8 cellular contexts compared by ENCODE assay signal in genomic region chr1:227999056-227999930, GRCh38. TPM values are rescaled to one million over a fixed set of nuclear protein-coding genes. Genes with fewer than 3 reads are reported as not detected.
A peak's percentile ranks its signal among the peaks of the same experiment; 100 is the strongest.
DNase-seq lines count a peak whose midpoint lies in the region; ATAC-seq lines count a peak whose summit lies in the region.

No MANE protein-coding gene starts in this region.

- peaks cover 1% of the 10 kb centered on the region for H3K4me1 ChIP-seq in effector memory CD4-positive, alpha-beta T cell (ENCODE audit: control insufficient read depth, insufficient read depth, low read length, poor library complexity, severe bottlenecking)
- H3K4me1 ChIP-seq in mesenchymal stem cell (ENCODE audit: control insufficient read depth, insufficient read depth, low read depth, low read length), result no peaks in the 10 kb centered on the region

- H2BK12ac ChIP-seq in mesenchymal stem cell (ENCODE audit: low read length in 2 of 2), result no peak overlapping the region

- ATAC-seq in GM18873 (IDR thresholded peaks at IDR 0.05; ENCODE audit: low FRiP score, unreplicated experiment) (peak; percentile 68), HG03196 (IDR thresholded peaks at IDR 0.05; ENCODE audit: unreplicated experiment) (peak; percentile 91)

- H3K79me1 ChIP-seq in mesenchymal stem cell (replicated peaks; ENCODE audit: low read length, poor library complexity, severe bottlenecking), result no peaks in the 10 kb centered on the region

- WGBS in mesenchymal stem cell, result 13% methylated on average over 7 of the region's 7 CpGs

- no peak overlapping the region for H3K18ac ChIP-seq in mesenchymal stem cell (ENCODE audit: low read depth in 1 of 2, low read length in 2 of 2)

- no peak overlapping the region for H2BK15ac ChIP-seq in mesenchymal stem cell (ENCODE audit: low read depth, poor library complexity, severe bottlenecking)

- H2AFZ ChIP-seq in mesenchymal stem cell (ENCODE audit: low read depth, low read length), result no peak overlapping the region

- no peak overlapping the region for H3K27ac ChIP-seq in effector memory CD4-positive, alpha-beta T cell (ENCODE audit: insufficient read depth, low read length, poor library complexity, severe bottlenecking)
- H3K27ac ChIP-seq in mesenchymal stem cell (ENCODE audit: low read length, poor library complexity, severe bottlenecking), result no peak overlapping the region

- H3K36me3 ChIP-seq in effector memory CD4-positive, alpha-beta T cell (ENCODE audit: control insufficient read depth, insufficient read depth, low read length), result no peaks in the 10 kb centered on the region
- no peaks in the 10 kb centered on the region for H3K36me3 ChIP-seq in mesenchymal stem cell (ENCODE audit: control insufficient read depth in 1 of 2, insufficient read depth in 2 of 2, low read depth in 1 of 2, low read length in 2 of 2)

- H3K23ac ChIP-seq in mesenchymal stem cell (ENCODE audit: low read length in 2 of 2), result no peak overlapping the region

- DNase-seq in AML-193 (lab: John Stamatoyannopoulos, UW), result peak; percentile 59 to 76
- peak; percentile 82 for DNase-seq in NCI-H69 (lab: John Stamatoyannopoulos, UW)
- peak; percentile 29 to 63 for DNase-seq in activated CD4-positive, alpha-beta T cell treated with anti-CD3 and anti-CD28 coated beads, Interleukin-2, amount 50 U/mL, for 24 hours (ENCODE audit: low read depth in 1 of 2, low spot score in 1 of 2)
- peak; percentile 27 to 43 (median 41) for DNase-seq in effector memory CD4-positive, alpha-beta T cell
- peak; percentile 56 for DNase-seq in mesenchymal stem cell
- DNase-seq in stimulated activated CD8-positive, alpha-beta memory T cell treated with anti-CD3 and anti-CD28 coated beads, Interleukin-4, amount 100 ng/mL, for 4 hours (ENCODE audit: low read depth in 2 of 2, low spot score in 1 of 2), result peak; percentile 27 to 32

- H3K9me3 ChIP-seq in effector memory CD4-positive, alpha-beta T cell (ENCODE audit: control insufficient read depth, low read length), result no peaks in the 10 kb centered on the region
- H3K9me3 ChIP-seq in mesenchymal stem cell (ENCODE audit: control insufficient read depth, low read length), result peaks cover 18% of the 10 kb centered on the region

- H3K14ac ChIP-seq in mesenchymal stem cell (ENCODE audit: low read length in 2 of 2), result no peak overlapping the region

- H2BK120ac ChIP-seq in mesenchymal stem cell (ENCODE audit: low read depth, low read length), result no peak overlapping the region

- H2AK5ac ChIP-seq in mesenchymal stem cell (ENCODE audit: low read length, severe bottlenecking), result no peak overlapping the region

- H4K8ac ChIP-seq in mesenchymal stem cell (ENCODE audit: low read length), result no peak overlapping the region

- no peak overlapping the region for H4K91ac ChIP-seq in mesenchymal stem cell (ENCODE audit: low read length)

- peaks cover 8% of the 10 kb centered on the region for H3K27me3 ChIP-seq in effector memory CD4-positive, alpha-beta T cell (replicated peaks; ENCODE audit: control insufficient read depth, insufficient read depth, low read length, poor library complexity, severe bottlenecking)
- H3K27me3 ChIP-seq in mesenchymal stem cell (ENCODE audit: control insufficient read depth in 1 of 2, insufficient read depth in 1 of 2, low read length in 2 of 2), result peaks cover 39 to 58% of the 10 kb centered on the region in 2 experiments

- no peak overlapping the region for H2BK5ac ChIP-seq in mesenchymal stem cell (ENCODE audit: low read depth, low read length, poor library complexity, severe bottlenecking)

- no peak overlapping the region for H3K9ac ChIP-seq in mesenchymal stem cell (ENCODE audit: low read length)

- no peak overlapping the region for H3K4ac ChIP-seq in mesenchymal stem cell (ENCODE audit: low read depth in 1 of 2, low read length in 2 of 2)

- no peak overlapping the region for H3K4me3 ChIP-seq in effector memory CD4-positive, alpha-beta T cell (ENCODE audit: insufficient read depth, low read depth, low read length, poor library complexity, severe bottlenecking)
- no peak overlapping the region for H3K4me3 ChIP-seq in mesenchymal stem cell (ENCODE audit: insufficient read depth in 1 of 2, low read depth in 1 of 2, low read length in 2 of 2)

- no peak overlapping the region for H3K4me2 ChIP-seq in mesenchymal stem cell (ENCODE audit: low read length, poor library complexity, severe bottlenecking)

RNA-seq across cellular contexts. Expression of gene WNT3A, which starts 7.5 kb away (rescaled TPM):
- polyA plus RNA-seq in mesenchymal stem cell (2013, experiment 1 of 2), result not detected
- not detected for polyA plus RNA-seq in mesenchymal stem cell (2013, experiment 2 of 2)

RNA-seq across cellular contexts. Expression of gene WNT9A, which starts 51.6 kb away (rescaled TPM):
- polyA plus RNA-seq in mesenchymal stem cell (2013, experiment 1 of 2), result 0.12 TPM
- 0.12 TPM for polyA plus RNA-seq in mesenchymal stem cell (2013, experiment 2 of 2)

Comparison
In these comparisons a context has a peak if more than half of its experiments do, and no peak if none do; other contexts are left out.
1. DNase-seq: peak in every context shown above with its lines; median percentile 82 in NCI-H69; 68 in AML-193; 56 in mesenchymal stem cell; 46 in activated CD4-positive, alpha-beta T cell treated with anti-CD3 and anti-CD28 coated beads, Interleukin-2, amount 50 U/mL, for 24 hours; 41 in effector memory CD4-positive, alpha-beta T cell; 30 in stimulated activated CD8-positive, alpha-beta memory T cell treated with anti-CD3 and anti-CD28 coated beads, Interleukin-4, amount 100 ng/mL, for 4 hours.